In the genomic region with DNA sequence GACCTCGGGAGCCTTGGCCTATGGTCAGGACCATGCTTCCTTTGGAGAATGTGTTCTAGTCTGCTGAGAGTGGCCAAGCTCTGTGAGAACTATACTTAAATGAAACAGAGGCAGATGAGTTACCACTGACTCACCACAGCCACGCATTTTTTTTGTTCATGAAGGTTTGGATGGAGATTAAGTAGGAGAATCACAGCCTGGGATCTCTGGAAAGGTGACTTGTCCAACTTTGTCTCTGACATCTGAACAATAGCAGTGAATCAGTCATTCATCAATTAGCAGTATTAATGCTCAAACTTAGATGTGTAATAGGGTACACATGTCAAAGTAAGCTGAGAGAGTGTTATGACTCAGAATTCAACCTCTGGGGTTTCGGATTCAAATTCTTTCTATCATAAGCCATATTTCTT, we compare ENCODE assay signal across 18 cellular contexts.
A peak's percentile ranks its signal among the peaks of the same experiment; 100 is the strongest.
DNase-seq lines count a peak whose midpoint lies in the region; ATAC-seq and TF ChIP-seq lines count a peak whose summit lies in the region.
"Had no signal": no experiment of that assay in that cellular context is flagged by ENCODE, and none has a peak within 500 bp of the region (broad histone marks: within the 10 kb centered on the region; RNA-seq: fewer than 3 reads in every experiment).

No MANE protein-coding gene starts in this region.

- no peaks in the 10 kb centered on the region for H3K27me3 ChIP-seq in PC-3 (ENCODE audit: low read length)
- H3K27me3 ChIP-seq: esophagus squamous epithelium had no signal

- POLR2A ChIA-PET in PC-3 (lab: Charles Lee; ENCODE audit: unreplicated experiment): no interaction called here

- intact Hi-C loops in PC-3 (cut with micrococcal nuclease): no loop called here

- H3K9me3 Mint-ChIP-seq in activated T-cell treated with anti-CD3 and anti-CD28 coated beads, Interleukin-2, amount 50 U/mL, for 24 hours: peaks cover 4% of the 10 kb centered on the region
- H3K9me3 Mint-ChIP-seq: stimulated activated naive CD8-positive, alpha-beta T cell treated with anti-CD3 and anti-CD28 coated beads, Interleukin-15, Interleukin-2, amounts not matched to agents 100 ng/mL and 50 ng/mL, for 24 hours had no signal

- no peaks in the 10 kb centered on the region for H3K4me1 Mint-ChIP-seq in activated T-cell treated with anti-CD3 and anti-CD28 coated beads, Interleukin-2, amount 50 U/mL, for 24 hours (ENCODE audit: low read depth)
- H3K4me1 Mint-ChIP-seq: CD4-positive, alpha-beta memory T cell had no signal

- no peak overlapping the region for H3K27ac Mint-ChIP-seq in activated T-cell treated with anti-CD3 and anti-CD28 coated beads, Interleukin-2, amount 50 U/mL, for 24 hours
- H3K27ac Mint-ChIP-seq: CD4-positive, alpha-beta memory T cell; stimulated activated naive CD8-positive, alpha-beta T cell treated with anti-CD3 and anti-CD28 coated beads, Interleukin-15, Interleukin-2, amounts not matched to agents 100 ng/mL and 50 ng/mL, for 24 hours had no signal

- no peaks in the 10 kb centered on the region for H3K9me3 ChIP-seq in PC-3 (ENCODE audit: low read length)
- H3K9me3 ChIP-seq: esophagus squamous epithelium had no signal

- no peak for TF ChIP-seq CTCF in PC-3 (conservative IDR thresholded peaks at IDR 0.05; ENCODE audit: low read depth, low read length)

- no peak overlapping the region for H2AFZ ChIP-seq in PC-3 (ENCODE audit: low read length)

- H3F3A ChIP-seq in PC-3 (ENCODE audit: low read length, unreplicated experiment): no peaks in the 10 kb centered on the region

- no peaks in the 10 kb centered on the region for H4K20me1 ChIP-seq in PC-3 (ENCODE audit: low read length)

- CTCF ChIA-PET in PC-3 (lab: Charles Lee): no interaction called here

- H3K27ac ChIP-seq in PC-3 (ENCODE audit: low read length) (peak overlapping the region; percentile 88), epithelial cell of prostate (peak overlapping the region; percentile 68)
- H3K27ac ChIP-seq: esophagus squamous epithelium had no signal

- BruUV-seq in PC-3 (replicated peaks; lab: Mats Ljungman, UMichigan): no TSS peak

- no peaks in the 10 kb centered on the region for H3K36me3 Mint-ChIP-seq in activated T-cell treated with anti-CD3 and anti-CD28 coated beads, Interleukin-2, amount 50 U/mL, for 24 hours (ENCODE audit: low read depth)
- H3K36me3 Mint-ChIP-seq: CD4-positive, alpha-beta memory T cell had no signal

- peaks cover 54% of the 10 kb centered on the region for H3K4me1 ChIP-seq in PC-3 (ENCODE audit: insufficient read depth, low read length)
- H3K4me1 ChIP-seq: esophagus squamous epithelium had no signal

- H3K9me2 ChIP-seq in PC-3 (replicated peaks; ENCODE audit: low read length): no peaks in the 10 kb centered on the region

- H3K4me3 Mint-ChIP-seq in activated T-cell treated with anti-CD3 and anti-CD28 coated beads, Interleukin-2, amount 50 U/mL, for 24 hours: no peak overlapping the region
- H3K4me3 Mint-ChIP-seq: CD4-positive, alpha-beta memory T cell; stimulated activated naive CD8-positive, alpha-beta T cell treated with anti-CD3 and anti-CD28 coated beads, Interleukin-15, Interleukin-2, amounts not matched to agents 100 ng/mL and 50 ng/mL, for 24 hours had no signal

- ATAC-seq in PC-3: peak; percentile 36
- no peak for ATAC-seq in GM21528 (IDR thresholded peaks at IDR 0.05; ENCODE audit: low FRiP score, unreplicated experiment)
- ATAC-seq in GM21515 (IDR thresholded peaks at IDR 0.05; ENCODE audit: unreplicated experiment): no peak
- ATAC-seq: K562 had no signal

- no peak overlapping the region for H3K4me2 ChIP-seq in PC-3 (ENCODE audit: low read length)

- H3K4me3 ChIP-seq in PC-3 (ENCODE audit: low read length): no peak overlapping the region
- H3K4me3 ChIP-seq: esophagus squamous epithelium, K562 had no signal

- peak; percentile 58 for DNase-seq in GM04503 (ENCODE audit: low read depth)
- peak; percentile 84 for DNase-seq in PC-3
- peak; percentile 91 for DNase-seq in epithelial cell of prostate (ENCODE audit: low read depth, low spot score)
- DNase-seq in renal cortical epithelial cell (ENCODE audit: low read depth): peak; percentile 77
- DNase-seq in activated CD4-positive, alpha-beta T cell treated with anti-CD3 and anti-CD28 coated beads for 48 hours: no peak
- DNase-seq in activated T-cell treated with anti-CD3 and anti-CD28 coated beads, Interleukin-2, amount 50 U/mL, for 24 hours: no peak
- DNase-seq: activated CD8-positive, alpha-beta memory T cell treated with anti-CD3 and anti-CD28 coated beads for 24 hours; activated gamma-delta T cell treated with Interleukin-2 at 50 U/mL for 16 hours; CD4-positive, alpha-beta memory T cell; esophagus squamous epithelium; GDM1; NCI-H146; NCI-H524; Right ventricle myocardium superior had no signal

- no peaks in the 10 kb centered on the region for H3K36me3 ChIP-seq in PC-3 (ENCODE audit: low read depth, low read length)
- H3K36me3 ChIP-seq: esophagus squamous epithelium had no signal

- peak overlapping the region; percentile 65 for H3K9ac ChIP-seq in PC-3 (ENCODE audit: low read length)

- H3K79me2 ChIP-seq in PC-3 (ENCODE audit: low read length): no peaks in the 10 kb centered on the region

- no peaks in the 10 kb centered on the region for H3K27me3 Mint-ChIP-seq in activated T-cell treated with anti-CD3 and anti-CD28 coated beads, Interleukin-2, amount 50 U/mL, for 24 hours
- H3K27me3 Mint-ChIP-seq: stimulated activated naive CD8-positive, alpha-beta T cell treated with anti-CD3 and anti-CD28 coated beads, Interleukin-15, Interleukin-2, amounts not matched to agents 100 ng/mL and 50 ng/mL, for 24 hours had no signal

Comparison
In these comparisons a context has a peak if more than half of its experiments do, and no peak if none do; other contexts are left out.
1. DNase-seq: peak in GM04503 (single experiment), PC-3 (single experiment), epithelial cell of prostate (single experiment) and renal cortical epithelial cell (single experiment); none in activated CD4-positive, alpha-beta T cell treated with anti-CD3 and anti-CD28 coated beads for 48 hours (single experiment) and activated T-cell treated with anti-CD3 and anti-CD28 coated beads, Interleukin-2, amount 50 U/mL, for 24 hours (single experiment).